In the genomic region with DNA sequence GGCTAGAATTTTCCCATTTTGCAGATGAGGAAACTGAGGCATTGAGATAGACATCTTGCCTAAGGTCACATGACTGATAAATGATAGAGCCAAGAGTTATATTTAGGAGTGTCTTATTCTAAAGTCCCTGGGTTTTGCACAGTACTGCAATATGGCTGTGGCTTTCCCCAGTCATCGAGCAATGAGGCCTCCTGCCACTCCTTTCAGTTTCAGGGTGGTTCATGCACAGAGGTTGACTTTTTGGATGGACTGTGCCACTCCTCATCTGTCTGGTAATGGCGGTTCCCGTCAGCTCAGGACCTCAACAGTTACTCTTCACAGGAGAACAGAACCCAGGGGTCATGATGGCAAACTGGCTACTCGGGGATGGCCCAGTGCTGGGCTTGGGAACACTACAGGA, we compare ENCODE assay signal across 28 cellular contexts.
"Had no signal": no experiment of that assay in that cellular context is flagged by ENCODE, and none has a peak within 500 bp of the region (broad histone marks: within the 10 kb centered on the region; RNA-seq: fewer than 3 reads in every experiment).

No MANE protein-coding gene starts in this region.

- H3K27ac ChIP-seq: brain microvascular endothelial cell, esophagus muscularis mucosa, foreskin keratinocyte, gastrocnemius medialis, WERI-Rb-1 had no signal

- H3K36me3 ChIP-seq: brain microvascular endothelial cell, esophagus muscularis mucosa, gastrocnemius medialis, WERI-Rb-1 had no signal

- H3K27me3 ChIP-seq: brain microvascular endothelial cell, esophagus muscularis mucosa, foreskin keratinocyte, gastrocnemius medialis had no signal

- H3K4me1 ChIP-seq: esophagus muscularis mucosa, foreskin keratinocyte, gastrocnemius medialis had no signal

- ATAC-seq: activated CD4-positive, CD25-positive, alpha-beta regulatory T cell treated with anti-CD3 and anti-CD28 coated beads, Interleukin-2, amount 50 U/mL, for 24 hours; activated CD8-positive, alpha-beta T cell treated with anti-CD3 and anti-CD28 coated beads for 36 hours; effector memory CD8-positive, alpha-beta T cell; foreskin keratinocyte; gastrocnemius medialis; T-helper 17 cell had no signal

- DNase-seq: activated B cell treated with CpG ODN at 0.5 μM for 24 hours; activated CD4-positive, alpha-beta T cell treated with anti-CD3 and anti-CD28 coated beads for 48 hours; activated CD4-positive, alpha-beta T cell treated with anti-CD3 and anti-CD28 coated beads, Interleukin-2, amount 50 U/mL, for 1 hour; activated CD4-positive, alpha-beta T cell treated with anti-CD3 and anti-CD28 coated beads, Interleukin-2, amount 50 U/mL, for 48 hours; activated CD8-positive, alpha-beta memory T cell treated with anti-CD3 and anti-CD28 coated beads for 24 hours; activated CD8-positive, alpha-beta T cell treated with anti-CD3 and anti-CD28 coated beads for 36 hours; activated gamma-delta T cell treated with Interleukin-2 at 50 U/mL for 16 hours; activated naive CD4-positive, alpha-beta T cell treated with anti-CD3 and anti-CD28 coated beads, Interleukin-2, amount 50 U/mL, for 16 hours; activated naive CD4-positive, alpha-beta T cell treated with Interleukin-2 at 50 U/mL for 16 hours; activated T-cell treated with anti-CD3 and anti-CD28 coated beads, Interleukin-2, amount 50 U/mL, for 48 hours; amniotic stem cell; anterior cingulate cortex; brain microvascular endothelial cell; cortex of kidney; dermis blood vessel endothelial cell; effector CD4-positive, alpha-beta T cell; effector memory CD8-positive, alpha-beta T cell; erythroblast; foreskin keratinocyte; gastrocnemius medialis; glutamatergic neuron; T-helper 1 cell; T-helper 17 cell; T1000; WERI-Rb-1 had no signal

- H3K9me3 ChIP-seq: esophagus muscularis mucosa, gastrocnemius medialis had no signal

- FAIRE-seq: astrocyte had no signal

- H3K4me3 ChIP-seq: esophagus muscularis mucosa, gastrocnemius medialis had no signal
